ENCODE assay signal across 8 cellular contexts in the genomic region with DNA sequence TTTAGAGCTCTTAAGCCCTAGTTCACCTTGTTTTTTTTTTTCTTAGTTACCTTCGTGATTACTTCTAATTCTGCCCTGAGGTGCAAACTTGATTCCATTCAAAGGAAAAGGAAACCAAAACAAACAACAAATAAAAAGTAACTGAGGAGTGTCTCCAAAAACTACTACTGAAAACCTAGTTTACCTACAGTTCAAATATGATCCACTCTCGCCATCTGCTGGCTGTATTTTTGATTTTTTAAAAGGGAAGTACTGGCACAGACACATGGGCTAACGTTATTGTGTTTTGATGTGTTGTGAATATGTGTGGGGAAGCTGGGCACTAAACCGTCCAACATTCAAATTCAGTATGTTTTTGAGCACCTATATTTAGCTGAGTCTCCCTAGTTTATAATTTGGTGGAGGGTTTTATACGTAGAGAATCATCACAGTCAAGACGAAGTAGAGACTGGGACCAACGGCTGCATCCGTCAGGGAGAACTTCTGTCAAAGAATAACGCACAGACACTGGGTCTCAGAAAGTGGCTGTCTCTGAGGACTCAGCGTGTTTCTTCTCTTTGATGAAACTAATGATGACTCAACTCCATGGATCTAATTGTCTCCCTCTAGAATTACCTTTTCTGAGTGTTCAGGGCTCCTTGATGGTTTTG.
A peak's percentile ranks its signal among the peaks of the same experiment; 100 is the strongest.
DNase-seq lines count a peak whose midpoint lies in the region; ATAC-seq and TF ChIP-seq lines count a peak whose summit lies in the region.

No MANE protein-coding gene starts in this region.

- no peak overlapping the region for H3K4me3 Mint-ChIP-seq in CD14-positive monocyte

- H3K4me1 Mint-ChIP-seq in CD14-positive monocyte: no peaks in the 10 kb centered on the region

- H3K36me3 Mint-ChIP-seq in CD14-positive monocyte: no peaks in the 10 kb centered on the region

- intact Hi-C loops in CD14-positive monocyte (cut with micrococcal nuclease) (loop anchor here in 1 of 2 donors (10.0 kb wide), 1 partner anchor 1919 kb away; no protein-coding TSS in a partner anchor), breast epithelium (cut with DNase I; ENCODE audit: low total_unique reads) (no loop called here)

- TF ChIP-seq CTCF in CD14-positive monocyte (IDR thresholded peaks at IDR 0.05) (peak; percentile 58), breast epithelium (IDR thresholded peaks at IDR 0.05) (peak; percentile 56 to 74 (median 73))

- H3K4me1 ChIP-seq in breast epithelium: no peaks in the 10 kb centered on the region

- DNase-seq in CD14-positive monocyte (ENCODE audit: low spot score) (no peak), NCI-H774 (lab: John Stamatoyannopoulos, UW) (peak; percentile 50), breast epithelium (ENCODE audit: low spot score in 2 of 2) (no peak), left kidney (ENCODE audit: low read depth, low spot score) (peak; percentile 86), ureter (ENCODE audit: low spot score) (peak; percentile 55)

- peak overlapping the region; percentile 27 to 54 for H3K27ac ChIP-seq in breast epithelium

- peak overlapping the region in 1 of 3 donors; percentile 43 for H3K4me3 ChIP-seq in breast epithelium

- H3K27me3 Mint-ChIP-seq in CD14-positive monocyte (ENCODE audit: low read depth in 3 of 3): peaks cover 0 to 8% (median 0%) of the 10 kb centered on the region in 3 donors

- no peaks in the 10 kb centered on the region for H3K27me3 ChIP-seq in breast epithelium

- no peaks in the 10 kb centered on the region for H3K9me3 ChIP-seq in breast epithelium

- TF ChIP-seq POLR2A in breast epithelium (IDR thresholded peaks at IDR 0.05): no peak

- peaks cover 3 to 8% (median 5%) of the 10 kb centered on the region in 7 donors for H3K9me3 Mint-ChIP-seq in CD14-positive monocyte

- ATAC-seq in GM18870 (IDR thresholded peaks at IDR 0.05; ENCODE audit: unreplicated experiment) (peak; percentile 77), HG03521 (IDR thresholded peaks at IDR 0.05; ENCODE audit: unreplicated experiment) (peak; percentile 78), HG03095 (IDR thresholded peaks at IDR 0.05; ENCODE audit: unreplicated experiment) (no peak)

- H3K27ac Mint-ChIP-seq in CD14-positive monocyte: no peak overlapping the region

- H3K36me3 ChIP-seq in breast epithelium: no peaks in the 10 kb centered on the region

Comparison
In these comparisons a context has a peak if more than half of its experiments do, and no peak if none do; other contexts are left out.
1. DNase-seq: peak in NCI-H774 (single experiment), left kidney (single experiment) and ureter (single experiment); none in CD14-positive monocyte (single experiment) and breast epithelium (0 of 2).